Comparison of ENCODE assay signal across 25 cellular contexts in genomic region chr19:723247-723646, GRCh38. TPM values are rescaled to one million over a fixed set of nuclear protein-coding genes. Genes with fewer than 3 reads are reported as not detected.
DNase-seq lines count a peak whose midpoint lies in the region; ATAC-seq and TF ChIP-seq lines count a peak whose summit lies in the region.
"Had no signal": no experiment of that assay in that cellular context is flagged by ENCODE, and none has a peak within 500 bp of the region (broad histone marks: within the 10 kb centered on the region; RNA-seq: fewer than 3 reads in every experiment).

No MANE protein-coding gene starts in this region.

- ATAC-seq in GM18907 (IDR thresholded peaks at IDR 0.05; ENCODE audit: unreplicated experiment) (no peak), left lung (no peak), GM18502 (IDR thresholded peaks at IDR 0.05; ENCODE audit: poor library complexity, unreplicated experiment) (no peak)

- H3K4me1 ChIP-seq in BLaER1 (peaks cover 92% of the 10 kb centered on the region), spleen (peaks cover 8 to 66% (median 41%) of the 10 kb centered on the region in 6 donors), left lung (peaks cover 8 to 28% of the 10 kb centered on the region in 2 donors)
- H3K4me1 ChIP-seq: Caco-2 had no signal

- H3K4me3 ChIP-seq in BLaER1 (peak overlapping the region; percentile 56), H7 (ENCODE audit: insufficient read depth, low read depth, low read length) (no peak overlapping the region), spleen (no peak overlapping the region), left lung (no peak overlapping the region)

- intact Hi-C loops in spleen (cut with DNase I; ENCODE audit: low total_unique reads) (no loop called here), left lung (cut with DNase I) (no loop called here)

- H3K27me3 ChIP-seq in BLaER1 (no peaks in the 10 kb centered on the region), H7 (ENCODE audit: control insufficient read depth, insufficient read depth, low read length) (no peaks in the 10 kb centered on the region), layer of hippocampus (ENCODE audit: control insufficient read depth, insufficient read depth, low read length) (no peaks in the 10 kb centered on the region), spleen (replicated peaks in 1 of 7) (peaks cover 0 to 47% (median 18%) of the 10 kb centered on the region in 7 donors), left lung (peaks cover 16 to 44% of the 10 kb centered on the region in 2 donors)

- H3K27ac ChIP-seq in BLaER1 = peak overlapping the region; percentile 87
- H3K27ac ChIP-seq in layer of hippocampus (ENCODE audit: low read depth, low read length) = peak overlapping the region; percentile 10
- peak overlapping the region in 5 of 8 donors; percentile 51 to 70 (median 59) for H3K27ac ChIP-seq in spleen
- peak overlapping the region in 1 of 2 donors; percentile 33 for H3K27ac ChIP-seq in left lung

- peak overlapping the region; percentile 98 for H3K4me2 ChIP-seq in BLaER1

- H3K9ac ChIP-seq in BLaER1 = peak overlapping the region; percentile 63

- no peak for TF ChIP-seq POLR2A in spleen (IDR thresholded peaks at IDR 0.05)

- no peak for TF ChIP-seq CTCF in spleen (IDR thresholded peaks at IDR 0.05 in 8 of 11, conservative IDR thresholded peaks at IDR 0.05 in 3 of 11)
- TF ChIP-seq CTCF in left lung (IDR thresholded peaks at IDR 0.05) = no peak

- H3K9me3 ChIP-seq in BLaER1 = no peaks in the 10 kb centered on the region
- no peaks in the 10 kb centered on the region for H3K9me3 ChIP-seq in spleen
- H3K9me3 ChIP-seq in left lung = no peaks in the 10 kb centered on the region
- H3K9me3 ChIP-seq: Caco-2 had no signal

- peak; percentile 55 for DNase-seq in H7
- no peak for DNase-seq in spleen
- DNase-seq in left lung = no peak
- DNase-seq: Caco-2; CD4-positive, alpha-beta memory T cell; DND-41; Kasumi-1; NCI-H1694; NCI-H2081; NCI-H2171; NCI-H345; NCI-H524; NCI-H82; OCI-M1 had no signal

- 69 to 85% (median 77%) methylated on average over 12 to 13 of the region's 13 CpGs for WGBS in spleen, 5 donors

- peaks cover 37% of the 10 kb centered on the region for H4K20me1 ChIP-seq in BLaER1

- peaks cover 10% of the 10 kb centered on the region for H3K36me3 ChIP-seq in BLaER1
- no peaks in the 10 kb centered on the region for H3K36me3 ChIP-seq in H7 (replicated peaks; ENCODE audit: control insufficient read depth, insufficient read depth, low read length)
- no peaks in the 10 kb centered on the region for H3K36me3 ChIP-seq in spleen
- H3K36me3 ChIP-seq in left lung = no peaks in the 10 kb centered on the region

RNA-seq across cellular contexts. Expression of gene PALM, which starts 14.5 kb away (rescaled TPM):
- total RNA-seq in H7 (2014; rRNA removed; shearing (Covaris generic)) = 28.7 and 34.6 TPM in 2 replicates
- 10 to 100 TPM; 19.9 to 80.1 (median 30.0) TPM for total RNA-seq in spleen
- polyA plus RNA-seq in spleen = 10 to 100 TPM in 1 of 3 donors, 1 to 10 TPM in 2; 6.0 to 24.1 (median 7.0) TPM
- 10 to 100 TPM; 30.2 to 33.0 TPM for total RNA-seq in left lung
- total RNA-seq: CD4-positive, alpha-beta memory T cell had no signal
- polyA plus RNA-seq: CD4-positive, alpha-beta memory T cell had no signal

RNA-seq across cellular contexts. Expression of gene MISP, which starts 27.7 kb away (rescaled TPM):
- total RNA-seq in H7 (2014; rRNA removed; shearing (Covaris generic)) = 0.11 and 0.31 TPM in 2 replicates
- total RNA-seq in spleen (not detected), left lung (10 to 100 TPM; 19.2 to 44.0 TPM)
- polyA plus RNA-seq in spleen = under 1 TPM in 1 of 3 donors, not detected in 2; 0.13 TPM
- total RNA-seq: CD4-positive, alpha-beta memory T cell; Right ventricle myocardium superior; SK-MEL-5 had no signal
- polyA plus RNA-seq: CD4-positive, alpha-beta memory T cell had no signal

RNA-seq across cellular contexts. Expression of gene PRSS57, which starts 28.0 kb away (rescaled TPM):
- total RNA-seq in H7 (2014; rRNA removed; shearing (Covaris generic)) = not detected in 2 replicates
- 1 to 10 TPM in 2 of 7 donors, under 1 TPM in 3, not detected in 2; 0.46 to 2.5 (median 0.60) TPM for total RNA-seq in spleen
- under 1 TPM; 0.24 to 0.70 (median 0.27) TPM for polyA plus RNA-seq in spleen
- not detected for total RNA-seq in left lung
- total RNA-seq: A673; Caco-2; CD4-positive, alpha-beta memory T cell; G401; H1; MCF 10A; Right ventricle myocardium superior; SK-MEL-5 had no signal
- polyA plus RNA-seq: BJ; CD4-positive, alpha-beta memory T cell; H1 had no signal

RNA-seq across cellular contexts. Expression of gene FSTL3, which starts 47.1 kb away (rescaled TPM):
- total RNA-seq in H7 (2014; rRNA removed; shearing (Covaris generic)) = 7.4 and 9.7 TPM in 2 replicates
- total RNA-seq in spleen = 10 to 100 TPM; 11.5 to 43.4 (median 16.6) TPM
- polyA plus RNA-seq in spleen = 10 to 100 TPM in 2 of 3 donors, 1 to 10 TPM in 1; 5.6 to 31.2 (median 10.9) TPM
- total RNA-seq in left lung = 100 to 1,000 TPM in 1 of 2 donors, 10 to 100 TPM in 1; 94.8 to 145 TPM

Comparison
In these comparisons a context has a peak if more than half of its experiments do, and no peak if none do; other contexts are left out.
1. RNA of gene MISP, which starts 27.7 kb away (total RNA-seq): 19.2 to 44.0 TPM in left lung; 0.11 to 0.31 TPM in H7 and not detected in spleen; every median in the first group is over 10 times any median in the second.